ENCODE assay signal across 29 cellular contexts in genomic region chr1:222286039-222286438, GRCh38.
"Had no signal": no experiment of that assay in that cellular context is flagged by ENCODE, and none has a peak within 500 bp of the region (broad histone marks: within the 10 kb centered on the region; RNA-seq: fewer than 3 reads in every experiment).

No MANE protein-coding gene starts in this region.

- H3K27me3 ChIP-seq: pancreas, right atrium auricular region, stomach, tibial artery, upper lobe of right lung had no signal

- H3K9me3 Mint-ChIP-seq: activated naive CD4-positive, alpha-beta T cell treated with anti-CD3 and anti-CD28 coated beads, Interleukin-2, amount 50 U/mL, for 24 hours; activated T-helper 2 cell treated with anti-CD3 and anti-CD28 coated beads, Interferon-gamma antibody, Interleukin-2, Interleukin-4, amounts not matched to agents 10 μg/mL and 5 μg/mL and 100 μg/mL, durations not matched to agents 14 hours and 24 hours and 36 hours; central memory CD8-positive, alpha-beta T cell; dendritic cell treated with granulocyte-macrophage colony-stimulating factor and Interleukin-4, amounts not matched to agents 40 ng/mL and 50 ng/mL, for 4 days; endodermal cell; naive thymus-derived CD8-positive, alpha-beta T cell; stimulated activated naive B cell treated with anti-CD40 and anti-IgM and Interleukin-4, amounts not matched to agents 10 μg/mL and 1 μg/mL and 100 μg/mL, for 72 hours; T-helper 2 cell treated with Interferon-gamma antibody and Interleukin-4, amounts not matched to agents 5 μg/mL and 100 μg/mL, for 36 hours had no signal

- H3K27ac ChIP-seq: heart left ventricle, pancreas, prostate gland, right atrium auricular region, stomach, tibial artery, upper lobe of right lung had no signal

- H3K27ac Mint-ChIP-seq: activated CD4-positive, alpha-beta T cell treated with anti-CD3 and anti-CD28 coated beads for 36 hours; activated CD8-positive, alpha-beta memory T cell treated with anti-CD3 and anti-CD28 coated beads, Interleukin-2, amount 10 ng/mL, durations not matched to agents 7 days and 5 days; activated CD8-positive, alpha-beta T cell treated with anti-CD3 and anti-CD28 coated beads, Interleukin-2, amount 10 ng/mL, durations not matched to agents 7 days and 5 days; activated naive CD4-positive, alpha-beta T cell treated with anti-CD3 and anti-CD28 coated beads, Interleukin-2, amount 50 U/mL, for 24 hours; activated T-helper 2 cell treated with anti-CD3 and anti-CD28 coated beads, Interferon-gamma antibody, Interleukin-2, Interleukin-4, amounts not matched to agents 10 μg/mL and 5 μg/mL and 100 μg/mL, durations not matched to agents 14 hours and 24 hours and 36 hours; dendritic cell treated with granulocyte-macrophage colony-stimulating factor and Interleukin-4, amounts not matched to agents 40 ng/mL and 50 ng/mL, for 4 days; endodermal cell; naive thymus-derived CD8-positive, alpha-beta T cell; stimulated activated naive B cell treated with anti-CD40 and anti-IgM and Interleukin-4, amounts not matched to agents 10 μg/mL and 1 μg/mL and 100 μg/mL, for 72 hours; T-helper 2 cell treated with Interferon-gamma antibody and Interleukin-4, amounts not matched to agents 5 μg/mL and 100 μg/mL, for 36 hours had no signal

- H3K36me3 ChIP-seq: heart left ventricle, pancreas, prostate gland, right atrium auricular region, stomach, tibial artery, upper lobe of right lung had no signal

- H3K36me3 Mint-ChIP-seq: activated CD8-positive, alpha-beta memory T cell treated with anti-CD3 and anti-CD28 coated beads, Interleukin-2, amount 10 ng/mL, durations not matched to agents 7 days and 5 days; stimulated activated naive B cell treated with anti-CD40 and anti-IgM and Interleukin-4, amounts not matched to agents 10 μg/mL and 1 μg/mL and 100 μg/mL, for 72 hours had no signal

- DNase-seq: activated CD4-positive, alpha-beta T cell treated with anti-CD3 and anti-CD28 coated beads for 36 hours; activated CD4-positive, CD25-positive, alpha-beta regulatory T cell; activated CD8-positive, alpha-beta memory T cell treated with anti-CD3 and anti-CD28 coated beads, Interleukin-2, amount 10 ng/mL, durations not matched to agents 7 days and 5 days; activated CD8-positive, alpha-beta T cell treated with anti-CD3 and anti-CD28 coated beads, Interleukin-2, amount 10 ng/mL, durations not matched to agents 7 days and 5 days; activated T-cell treated with anti-CD3 and anti-CD28 coated beads, Interleukin-2, amount 50 U/mL, for 48 hours; anterior cingulate cortex; endodermal cell; foreskin fibroblast; heart left ventricle; left cardiac atrium; midbrain; naive thymus-derived CD8-positive, alpha-beta T cell; nucleus accumbens; pancreas; stimulated activated CD4-positive, alpha-beta T cell treated with anti-CD3 and anti-CD28 coated beads, Interleukin-15, amount 100 ng/mL, for 24 hours; stimulated activated CD4-positive, alpha-beta T cell treated with anti-CD3 and anti-CD28 coated beads, Interleukin-2, amount 100 ng/mL, for 24 hours; stimulated activated naive B cell treated with anti-CD40 and anti-IgM and Interleukin-4, amounts not matched to agents 10 μg/mL and 1 μg/mL and 100 μg/mL, for 72 hours; stomach; tibial artery; upper lobe of right lung had no signal

- H3K4me1 ChIP-seq: heart left ventricle, pancreas, prostate gland, right atrium auricular region, tibial artery, upper lobe of right lung had no signal

- H3K4me3 Mint-ChIP-seq: activated CD4-positive, alpha-beta T cell treated with anti-CD3 and anti-CD28 coated beads for 36 hours; activated CD8-positive, alpha-beta memory T cell treated with anti-CD3 and anti-CD28 coated beads, Interleukin-2, amount 10 ng/mL, durations not matched to agents 7 days and 5 days; activated CD8-positive, alpha-beta T cell treated with anti-CD3 and anti-CD28 coated beads, Interleukin-2, amount 10 ng/mL, durations not matched to agents 7 days and 5 days; activated naive CD4-positive, alpha-beta T cell treated with anti-CD3 and anti-CD28 coated beads, Interleukin-2, amount 50 U/mL, for 24 hours; central memory CD8-positive, alpha-beta T cell; dendritic cell treated with granulocyte-macrophage colony-stimulating factor and Interleukin-4, amounts not matched to agents 40 ng/mL and 50 ng/mL, for 4 days; endodermal cell; naive thymus-derived CD8-positive, alpha-beta T cell; neural crest cell; stimulated activated naive B cell treated with anti-CD40 and anti-IgM and Interleukin-4, amounts not matched to agents 10 μg/mL and 1 μg/mL and 100 μg/mL, for 72 hours; T-helper 2 cell treated with Interferon-gamma antibody and Interleukin-4, amounts not matched to agents 5 μg/mL and 100 μg/mL, for 36 hours had no signal

- ATAC-seq: activated CD4-positive, alpha-beta T cell treated with anti-CD3 and anti-CD28 coated beads for 36 hours; activated CD8-positive, alpha-beta memory T cell treated with anti-CD3 and anti-CD28 coated beads, Interleukin-2, amount 10 ng/mL, durations not matched to agents 7 days and 5 days; activated CD8-positive, alpha-beta T cell treated with anti-CD3 and anti-CD28 coated beads, Interleukin-2, amount 10 ng/mL, durations not matched to agents 7 days and 5 days; esophagus mucosa; heart left ventricle; left cardiac atrium; naive thymus-derived CD8-positive, alpha-beta T cell; pancreas; stimulated activated naive B cell treated with anti-CD40 and anti-IgM and Interleukin-4, amounts not matched to agents 10 μg/mL and 1 μg/mL and 100 μg/mL, for 72 hours; upper lobe of right lung had no signal

- H3K4me1 Mint-ChIP-seq: activated CD4-positive, alpha-beta T cell treated with anti-CD3 and anti-CD28 coated beads for 36 hours; activated CD8-positive, alpha-beta memory T cell treated with anti-CD3 and anti-CD28 coated beads, Interleukin-2, amount 10 ng/mL, durations not matched to agents 7 days and 5 days; activated naive CD4-positive, alpha-beta T cell treated with anti-CD3 and anti-CD28 coated beads, Interleukin-2, amount 50 U/mL, for 24 hours; central memory CD8-positive, alpha-beta T cell; neural crest cell; stimulated activated naive B cell treated with anti-CD40 and anti-IgM and Interleukin-4, amounts not matched to agents 10 μg/mL and 1 μg/mL and 100 μg/mL, for 72 hours had no signal

- H3K9me3 ChIP-seq: pancreas, prostate gland, right atrium auricular region, stomach, tibial artery, upper lobe of right lung had no signal

- H3K27me3 Mint-ChIP-seq: activated CD4-positive, alpha-beta T cell treated with anti-CD3 and anti-CD28 coated beads for 36 hours; activated CD8-positive, alpha-beta memory T cell treated with anti-CD3 and anti-CD28 coated beads, Interleukin-2, amount 10 ng/mL, durations not matched to agents 7 days and 5 days; activated naive CD4-positive, alpha-beta T cell treated with anti-CD3 and anti-CD28 coated beads, Interleukin-2, amount 50 U/mL, for 24 hours; dendritic cell treated with granulocyte-macrophage colony-stimulating factor and Interleukin-4, amounts not matched to agents 40 ng/mL and 50 ng/mL, for 4 days had no signal

- H3K4me3 ChIP-seq: heart left ventricle, pancreas, prostate gland, right atrium auricular region, stomach, tibial artery, upper lobe of right lung had no signal
